In the genomic region with DNA sequence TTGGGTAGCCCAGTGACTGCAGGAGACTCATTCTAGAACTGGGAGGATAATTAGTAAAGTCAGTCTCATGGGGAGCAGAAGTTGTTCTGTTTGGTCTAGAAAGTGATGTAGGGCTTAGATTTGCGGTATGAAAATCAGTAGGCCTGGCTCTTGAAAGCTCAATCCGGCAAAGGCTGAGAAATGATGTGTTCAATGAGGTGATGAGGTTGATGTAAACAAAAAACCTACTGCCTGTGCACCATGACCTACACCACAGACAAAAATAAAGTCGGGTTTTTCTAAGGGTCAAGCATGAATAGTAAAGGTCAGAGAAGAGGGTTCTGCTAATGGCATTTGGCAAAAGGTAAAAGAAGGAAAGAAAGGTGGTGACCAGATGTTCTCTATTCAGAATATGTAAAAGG, we compare ENCODE assay signal across 1 cellular context.
TF ChIP-seq lines count a peak whose summit lies in the region.

No MANE protein-coding gene starts in this region.

TF ChIP-seq in GM12878, 131 proteins besides CTCF, POLR2A, EP300 and RAD21 (continued from another document):
- TF ChIP-seq, protein P1, sequence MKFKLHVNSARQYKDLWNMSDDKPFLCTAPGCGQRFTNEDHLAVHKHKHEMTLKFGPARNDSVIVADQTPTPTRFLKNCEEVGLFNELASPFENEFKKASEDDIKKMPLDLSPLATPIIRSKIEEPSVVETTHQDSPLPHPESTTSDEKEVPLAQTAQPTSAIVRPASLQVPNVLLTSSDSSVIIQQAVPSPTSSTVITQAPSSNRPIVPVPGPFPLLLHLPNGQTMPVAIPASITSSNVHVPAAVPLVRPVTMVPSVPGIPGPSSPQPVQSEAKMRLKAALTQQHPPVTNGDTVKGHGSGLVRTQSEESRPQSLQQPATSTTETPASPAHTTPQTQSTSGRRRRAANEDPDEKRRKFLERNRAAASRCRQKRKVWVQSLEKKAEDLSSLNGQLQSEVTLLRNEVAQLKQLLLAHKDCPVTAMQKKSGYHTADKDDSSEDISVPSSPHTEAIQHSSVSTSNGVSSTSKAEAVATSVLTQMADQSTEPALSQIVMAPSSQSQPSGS (IDR thresholded peaks at IDR 0.05; ENCODE audit: low read length), result 0 out of 2 replicates have a peak, but pooled peaks have one; percentile 21
- TF ChIP-seq ETV6 (conservative IDR thresholded peaks at IDR 0.05 in 1 of 2, IDR thresholded peaks at IDR 0.05 in 1 of 2; ENCODE audit: borderline replicate concordance in 1 of 2, low read depth in 1 of 2), result no peak
